In genomic region chr4:56768301-56768700, GRCh38 we compare ENCODE assay signal across 20 cellular contexts. TPM values are rescaled to one million over a fixed set of nuclear protein-coding genes. Genes with fewer than 3 reads are reported as not detected.
"Had no signal": no experiment of that assay in that cellular context is flagged by ENCODE, and none has a peak within 500 bp of the region (broad histone marks: within the 10 kb centered on the region; RNA-seq: fewer than 3 reads in every experiment).

No MANE protein-coding gene starts in this region.

- H3K9me3 Mint-ChIP-seq: activated CD4-positive, alpha-beta memory T cell treated with anti-CD3 and anti-CD28 coated beads, Interleukin-2, amount 10 ng/mL, durations not matched to agents 7 days and 5 days; activated T-helper 1 cell treated with anti-CD3 and anti-CD28 coated beads, Interleukin-12 subunit alpha, Interleukin-12 subunit beta, Interleukin-2, Interleukin-4 antibody, amounts not matched to agents 30 ng/mL and 10 ng/mL and 1 ng/mL, durations not matched to agents 14 hours and 24 hours and 36 hours; effector memory CD8-positive, alpha-beta T cell; nephron progenitor cell had no signal

- H3K36me3 ChIP-seq: left ventricle myocardium inferior, uterus had no signal

- H3K4me3 ChIP-seq: left ventricle myocardium inferior, testis, uterus had no signal

- H3K27ac ChIP-seq: left ventricle myocardium inferior, testis, uterus had no signal

- ATAC-seq: effector memory CD8-positive, alpha-beta T cell; sciatic nerve had no signal

- H3K9me3 ChIP-seq: left ventricle myocardium inferior, testis, uterus had no signal

- DNase-seq: activated CD4-positive, alpha-beta memory T cell treated with anti-CD3 and anti-CD28 coated beads, Interleukin-2, amount 10 ng/mL, durations not matched to agents 7 days and 5 days; activated CD4-positive, alpha-beta T cell treated with anti-CD3 and anti-CD28 coated beads for 1 hour; activated CD8-positive, alpha-beta memory T cell treated with anti-CD3 and anti-CD28 coated beads, Interleukin-2, amount 50 U/mL, for 48 hours; activated naive CD4-positive, alpha-beta T cell treated with Interleukin-2 at 50 U/mL for 16 hours; central memory CD4-positive, alpha-beta T cell; cortex of kidney; effector memory CD8-positive, alpha-beta T cell; erythroblast; glutamatergic neuron; left ventricle myocardium inferior; mesenchymal stem cell; nephron progenitor cell; stimulated activated naive CD4-positive, alpha-beta T cell treated with Interleukin-2 at 50 U/mL for 16 hours; testis; uterus had no signal

- H3K4me3 Mint-ChIP-seq: activated CD4-positive, alpha-beta memory T cell treated with anti-CD3 and anti-CD28 coated beads, Interleukin-2, amount 10 ng/mL, durations not matched to agents 7 days and 5 days; activated T-helper 1 cell treated with anti-CD3 and anti-CD28 coated beads, Interleukin-12 subunit alpha, Interleukin-12 subunit beta, Interleukin-2, Interleukin-4 antibody, amounts not matched to agents 30 ng/mL and 10 ng/mL and 1 ng/mL, durations not matched to agents 14 hours and 24 hours and 36 hours; effector memory CD8-positive, alpha-beta T cell; nephron progenitor cell had no signal

- H3K4me1 ChIP-seq: left ventricle myocardium inferior, testis, uterus had no signal

- H3K27me3 ChIP-seq: testis, uterus had no signal

- H3K27ac Mint-ChIP-seq: activated CD4-positive, alpha-beta memory T cell treated with anti-CD3 and anti-CD28 coated beads, Interleukin-2, amount 10 ng/mL, durations not matched to agents 7 days and 5 days; activated T-helper 1 cell treated with anti-CD3 and anti-CD28 coated beads, Interleukin-12 subunit alpha, Interleukin-12 subunit beta, Interleukin-2, Interleukin-4 antibody, amounts not matched to agents 30 ng/mL and 10 ng/mL and 1 ng/mL, durations not matched to agents 14 hours and 24 hours and 36 hours; effector memory CD8-positive, alpha-beta T cell; nephron progenitor cell had no signal

- H3K27me3 Mint-ChIP-seq: activated CD4-positive, alpha-beta memory T cell treated with anti-CD3 and anti-CD28 coated beads, Interleukin-2, amount 10 ng/mL, durations not matched to agents 7 days and 5 days; effector memory CD8-positive, alpha-beta T cell had no signal

RNA-seq across cellular contexts. Expression of gene SPINK2, which starts 53.2 kb away (rescaled TPM):
- total RNA-seq: activated T-helper 1 cell treated with anti-CD3 and anti-CD28 coated beads, Interleukin-12 subunit alpha, Interleukin-12 subunit beta, Interleukin-2, Interleukin-4 antibody, amounts not matched to agents 30 ng/mL and 10 ng/mL and 1 ng/mL, durations not matched to agents 14 hours and 24 hours and 36 hours; fibroblast of villous mesenchyme; osteocyte; pulmonary artery endothelial cell; sciatic nerve; uterus had no signal
